ENCODE assay signal across 8 cellular contexts in genomic region chr19:53424968-53425597, GRCh38. TPM values are rescaled to one million over a fixed set of nuclear protein-coding genes. Genes with fewer than 3 reads are reported as not detected.
DNase-seq lines count a peak whose midpoint lies in the region; ATAC-seq, FAIRE-seq and TF ChIP-seq lines count a peak whose summit lies in the region.

No MANE protein-coding gene starts in this region.

- intact Hi-C loops in HepG2 (cut with micrococcal nuclease; ENCODE audit: unreplicated experiment), result loop anchor here (2.0 to 10.0 kb wide), 2 partner anchors 88 to 320 kb away; no protein-coding TSS in a partner anchor

- no peak overlapping the region for H3K4me2 ChIP-seq in HepG2 (ENCODE audit: low read depth, low read length)

- no peak overlapping the region for H3K9ac ChIP-seq in HepG2 (ENCODE audit: insufficient read depth, low read depth, low read length)

- peak; percentile 38 for DNase-seq in GM04504 (ENCODE audit: low read depth)
- peak; percentile 37 for DNase-seq in NCI-H2029 treated with DMSO at 0.1 percent for 48 hours (lab: John Stamatoyannopoulos, UW)
- DNase-seq in activated CD4-positive, alpha-beta T cell treated with anti-CD3 and anti-CD28 coated beads for 48 hours, result peak; percentile 77
- peak; percentile 76 for DNase-seq in coronary artery (ENCODE audit: low spot score)
- peak; percentile 67 for DNase-seq in HepG2 (ENCODE audit: low spot score)
- peak; percentile 52 to 59 for DNase-seq in stimulated activated CD4-positive, alpha-beta T cell treated with anti-CD3 and anti-CD28 coated beads, Interleukin-4, amount 100 ng/mL, for 48 hours (ENCODE audit: low read depth in 2 of 2)
- DNase-seq in GM19240 (ENCODE audit: insufficient read length, low spot score), result no peak
- DNase-seq in NCI-H2171 treated with DMSO at 0.1 percent for 48 hours (lab: John Stamatoyannopoulos, UW), result no peak

- no peaks in the 10 kb centered on the region for H3K36me3 ChIP-seq in HepG2 (replicated peaks in 1 of 2; ENCODE audit: control insufficient read depth in 1 of 2, insufficient read depth in 2 of 2, low read length in 2 of 2)

- TF ChIP-seq POLR2A in HepG2 (IDR thresholded peaks at IDR 0.05; ENCODE audit: insufficient read depth in 1 of 2, low read depth in 2 of 2, low read length in 2 of 2), result no peak

- no peak for TF ChIP-seq EP300 in HepG2 (IDR thresholded peaks at IDR 0.05; ENCODE audit: low read depth in 2 of 2, low read length in 2 of 2)
- TF ChIP-seq EP300 in HepG2 (CRISPR knock-in tag; IDR thresholded peaks at IDR 0.05; ENCODE audit: borderline replicate concordance), result no peak

- in situ Hi-C loops in HepG2 (cut with HindIII; ENCODE audit: extremely low pct_ligation_motif_present, low pct_unique_long_range_greater_than_20kb), result loop anchor here (5.0 kb wide), 1 partner anchor 87 kb away; no protein-coding TSS in a partner anchor

- H3K27me3 ChIP-seq in HepG2 (ENCODE audit: control insufficient read depth in 1 of 2, insufficient read depth in 2 of 2, low read length in 2 of 2), result no peaks in the 10 kb centered on the region

- WGBS in HepG2 (ENCODE audit: low lambda C conversion rate), result 35% methylated on average over 9 of the region's 9 CpGs

- FAIRE-seq in HepG2 (lab: Jason Lieb, UNC), result peak; percentile 75

- H3K27ac ChIP-seq in coronary artery (no peak overlapping the region), HepG2 (ENCODE audit: extremely low read length, insufficient read depth, low read length) (no peak overlapping the region)

- no peaks in the 10 kb centered on the region for H4K20me1 ChIP-seq in HepG2 (ENCODE audit: insufficient read depth, low read length)

- TF ChIP-seq RAD21 in HepG2 (CRISPR knock-in tag; IDR thresholded peaks at IDR 0.05), result peak; percentile 66

- no peak overlapping the region for H3K4me3 ChIP-seq in coronary artery
- no peak overlapping the region for H3K4me3 ChIP-seq in HepG2 (replicated peaks in 1 of 3; ENCODE audit: insufficient read depth in 1 of 3, low read depth in 2 of 3, low read length in 3 of 3)

- ATAC-seq in HepG2, result peak; percentile 86

- H3K79me2 ChIP-seq in HepG2 (ENCODE audit: insufficient read depth, low read length), result no peaks in the 10 kb centered on the region

- H3K4me1 ChIP-seq in HepG2 (ENCODE audit: insufficient read depth, low read length), result peaks cover 26% of the 10 kb centered on the region

- POLR2A ChIA-PET in HepG2 (lab: Yijun Ruan, JAX), result interaction anchor here (0.8 to 1.2 kb wide), 2 partner anchors 18 to 79 kb away, joined by 3 to 5 read pairs; no protein-coding TSS in a partner anchor

- CTCF ChIA-PET in HepG2 (lab: Yijun Ruan, JAX; ENCODE audit: low intra/inter-chr PET ratio, low total read pairs), result interaction anchor here (1.2 to 2.5 kb wide), 2 partner anchors 87 to 321 kb away, joined by 5 to 11 read pairs; no protein-coding TSS in a partner anchor

- TF ChIP-seq CTCF in coronary artery (IDR thresholded peaks at IDR 0.05) (peak; percentile 59), HepG2 (CRISPR knock-in tag; IDR thresholded peaks at IDR 0.05) (peak; percentile 94)

- H3K9me3 ChIP-seq in HepG2 (ENCODE audit: low read length), result no peaks in the 10 kb centered on the region

- no peak overlapping the region for H2AFZ ChIP-seq in HepG2 (ENCODE audit: low read length)

- no TSS peak for BruUV-seq in HepG2 (replicated peaks; lab: Mats Ljungman, UMichigan)

RNA-seq across cellular contexts. Expression of gene ZNF761, which starts 6.7 kb away (rescaled TPM):
- 16.2 and 20.8 TPM in 2 replicates for total RNA-seq in HepG2 (2016; rRNA removed; fragmentation: Illumina TruSeq; extraction: Trizol)
- total RNA-seq in HepG2 (2016; cell fraction: cytosol; rRNA removed; fragmentation: Illumina TruSeq; extraction: Trizol; ENCODE audit: low read depth), result 4.3 and 5.4 TPM in 2 replicates
- 15.5 and 20.2 TPM in 2 replicates for total RNA-seq in HepG2 (2016; cell fraction: insoluble cytoplasmic fraction; rRNA removed; fragmentation: Illumina TruSeq; extraction: Trizol)
- total RNA-seq in HepG2 (2016; cell fraction: membrane; rRNA removed; fragmentation: Illumina TruSeq; extraction: Trizol), result 8.0 and 9.4 TPM in 2 replicates
- 12.3 and 15.9 TPM in 2 replicates for total RNA-seq in HepG2 (2016; cell fraction: nucleus; rRNA removed; fragmentation: Illumina TruSeq; extraction: Trizol)
- polyA plus RNA-seq in HepG2 (2011; rRNA removed), result 11.6 and 12.0 TPM in 2 replicates
- polyA plus RNA-seq in HepG2 (2011; cell fraction: cytosol; rRNA removed), result 7.6 and 10.7 TPM in 2 replicates
- 11.5 and 13.2 TPM in 2 replicates for polyA plus RNA-seq in HepG2 (2011; cell fraction: nucleus; rRNA removed)
- polyA plus RNA-seq in HepG2 (2012), result 11.2 and 15.1 TPM in 2 replicates
- 3.3 and 3.7 TPM in 2 replicates for polyA plus RNA-seq in HepG2 (2016; cell fraction: cytosol; fragmentation: Illumina TruSeq; extraction: Trizol; ENCODE audit: low read depth)
- 12.8 and 13.8 TPM in 2 replicates for polyA plus RNA-seq in HepG2 (2016; cell fraction: insoluble cytoplasmic fraction; fragmentation: Illumina TruSeq; extraction: Trizol; ENCODE audit: low read depth)
- 4.2 TPM in 2 replicates for polyA plus RNA-seq in HepG2 (2016; cell fraction: membrane; fragmentation: Illumina TruSeq; extraction: Trizol; ENCODE audit: low read depth)
- polyA plus RNA-seq in HepG2 (2016; cell fraction: nucleus; fragmentation: Illumina TruSeq; extraction: Trizol; ENCODE audit: insufficient read depth, low read depth), result 29.0 and 29.2 TPM in 2 replicates
- polyA minus RNA-seq in HepG2 (2011; rRNA and poly(A)+ RNA removed; ENCODE audit: low replicate concordance), result 2.6 and 3.2 TPM in 2 replicates
- polyA minus RNA-seq in HepG2 (2011; cell fraction: cytosol; rRNA and poly(A)+ RNA removed), result 7.1 and 7.8 TPM in 2 replicates
- 20.2 and 28.2 TPM in 2 replicates for polyA minus RNA-seq in HepG2 (2011; cell fraction: nucleus; rRNA and poly(A)+ RNA removed)

RNA-seq across cellular contexts. Expression of gene ZNF765, which starts 30.1 kb away (rescaled TPM):
- 14.5 and 21.9 TPM in 2 replicates for total RNA-seq in HepG2 (2016; rRNA removed; fragmentation: Illumina TruSeq; extraction: Trizol)
- 1.3 and 1.5 TPM in 2 replicates for total RNA-seq in HepG2 (2016; cell fraction: cytosol; rRNA removed; fragmentation: Illumina TruSeq; extraction: Trizol; ENCODE audit: low read depth)
- 13.9 and 17.8 TPM in 2 replicates for total RNA-seq in HepG2 (2016; cell fraction: insoluble cytoplasmic fraction; rRNA removed; fragmentation: Illumina TruSeq; extraction: Trizol)
- 5.3 and 6.0 TPM in 2 replicates for total RNA-seq in HepG2 (2016; cell fraction: membrane; rRNA removed; fragmentation: Illumina TruSeq; extraction: Trizol)
- 14.6 and 16.6 TPM in 2 replicates for total RNA-seq in HepG2 (2016; cell fraction: nucleus; rRNA removed; fragmentation: Illumina TruSeq; extraction: Trizol)
- polyA plus RNA-seq in HepG2 (2011; rRNA removed), result 5.0 and 6.1 TPM in 2 replicates
- 1.9 and 2.4 TPM in 2 replicates for polyA plus RNA-seq in HepG2 (2011; cell fraction: cytosol; rRNA removed)
- 14.9 and 16.5 TPM in 2 replicates for polyA plus RNA-seq in HepG2 (2011; cell fraction: nucleus; rRNA removed)
- polyA plus RNA-seq in HepG2 (2012), result 4.5 and 4.9 TPM in 2 replicates
- polyA plus RNA-seq in HepG2 (2016; cell fraction: cytosol; fragmentation: Illumina TruSeq; extraction: Trizol; ENCODE audit: low read depth), result 0.31 and 0.52 TPM in 2 replicates
- 5.1 and 5.8 TPM in 2 replicates for polyA plus RNA-seq in HepG2 (2016; cell fraction: insoluble cytoplasmic fraction; fragmentation: Illumina TruSeq; extraction: Trizol; ENCODE audit: low read depth)
- polyA plus RNA-seq in HepG2 (2016; cell fraction: membrane; fragmentation: Illumina TruSeq; extraction: Trizol; ENCODE audit: low read depth), result 1.0 TPM in 2 replicates
- 9.1 and 9.4 TPM in 2 replicates for polyA plus RNA-seq in HepG2 (2016; cell fraction: nucleus; fragmentation: Illumina TruSeq; extraction: Trizol; ENCODE audit: insufficient read depth, low read depth)
- 7.5 and 7.6 TPM in 2 replicates for polyA minus RNA-seq in HepG2 (2011; rRNA and poly(A)+ RNA removed; ENCODE audit: low replicate concordance)
- polyA minus RNA-seq in HepG2 (2011; cell fraction: cytosol; rRNA and poly(A)+ RNA removed), result 4.0 and 4.8 TPM in 2 replicates
- polyA minus RNA-seq in HepG2 (2011; cell fraction: nucleus; rRNA and poly(A)+ RNA removed), result 31.7 and 43.5 TPM in 2 replicates

RNA-seq across cellular contexts. Expression of gene ZNF813, which starts 42.5 kb away (rescaled TPM):
- total RNA-seq in HepG2 (2016; rRNA removed; fragmentation: Illumina TruSeq; extraction: Trizol), result 8.9 and 14.9 TPM in 2 replicates
- 1.1 and 1.4 TPM in 2 replicates for total RNA-seq in HepG2 (2016; cell fraction: cytosol; rRNA removed; fragmentation: Illumina TruSeq; extraction: Trizol; ENCODE audit: low read depth)
- total RNA-seq in HepG2 (2016; cell fraction: insoluble cytoplasmic fraction; rRNA removed; fragmentation: Illumina TruSeq; extraction: Trizol), result 8.8 and 14.9 TPM in 2 replicates
- 3.2 and 4.2 TPM in 2 replicates for total RNA-seq in HepG2 (2016; cell fraction: membrane; rRNA removed; fragmentation: Illumina TruSeq; extraction: Trizol)
- 5.5 and 7.5 TPM in 2 replicates for total RNA-seq in HepG2 (2016; cell fraction: nucleus; rRNA removed; fragmentation: Illumina TruSeq; extraction: Trizol)
- polyA plus RNA-seq in HepG2 (2011; rRNA removed), result 2.1 TPM in 2 replicates
- 1.1 and 1.5 TPM in 2 replicates for polyA plus RNA-seq in HepG2 (2011; cell fraction: cytosol; rRNA removed)
- 1.0 and 1.4 TPM in 2 replicates for polyA plus RNA-seq in HepG2 (2011; cell fraction: nucleus; rRNA removed)
- 3.8 and 4.9 TPM in 2 replicates for polyA plus RNA-seq in HepG2 (2012)
- 0.29 and 0.35 TPM in 2 replicates for polyA plus RNA-seq in HepG2 (2016; cell fraction: cytosol; fragmentation: Illumina TruSeq; extraction: Trizol; ENCODE audit: low read depth)
- polyA plus RNA-seq in HepG2 (2016; cell fraction: insoluble cytoplasmic fraction; fragmentation: Illumina TruSeq; extraction: Trizol; ENCODE audit: low read depth), result 5.3 and 5.6 TPM in 2 replicates
- 1.1 and 1.2 TPM in 2 replicates for polyA plus RNA-seq in HepG2 (2016; cell fraction: membrane; fragmentation: Illumina TruSeq; extraction: Trizol; ENCODE audit: low read depth)
- polyA plus RNA-seq in HepG2 (2016; cell fraction: nucleus; fragmentation: Illumina TruSeq; extraction: Trizol; ENCODE audit: insufficient read depth, low read depth), result 4.8 and 5.5 TPM in 2 replicates
- 0.65 and 1.8 TPM in 2 replicates for polyA minus RNA-seq in HepG2 (2011; rRNA and poly(A)+ RNA removed; ENCODE audit: low replicate concordance)
- polyA minus RNA-seq in HepG2 (2011; cell fraction: cytosol; rRNA and poly(A)+ RNA removed), result 4.2 and 5.5 TPM in 2 replicates
- polyA minus RNA-seq in HepG2 (2011; cell fraction: nucleus; rRNA and poly(A)+ RNA removed), result 8.0 and 8.1 TPM in 2 replicates

RNA-seq across cellular contexts. Expression of gene ZNF525, which starts 59.6 kb away (rescaled TPM):
- total RNA-seq in HepG2 (2016; rRNA removed; fragmentation: Illumina TruSeq; extraction: Trizol), result 8.7 and 9.9 TPM in 2 replicates
- total RNA-seq in HepG2 (2016; cell fraction: cytosol; rRNA removed; fragmentation: Illumina TruSeq; extraction: Trizol; ENCODE audit: low read depth), result 2.1 and 3.8 TPM in 2 replicates
- 8.7 and 9.3 TPM in 2 replicates for total RNA-seq in HepG2 (2016; cell fraction: insoluble cytoplasmic fraction; rRNA removed; fragmentation: Illumina TruSeq; extraction: Trizol)
- total RNA-seq in HepG2 (2016; cell fraction: membrane; rRNA removed; fragmentation: Illumina TruSeq; extraction: Trizol), result 7.5 and 9.9 TPM in 2 replicates
- total RNA-seq in HepG2 (2016; cell fraction: nucleus; rRNA removed; fragmentation: Illumina TruSeq; extraction: Trizol), result 8.5 and 10.7 TPM in 2 replicates
- polyA plus RNA-seq in HepG2 (2011; rRNA removed), result 2.8 and 3.4 TPM in 2 replicates
- polyA plus RNA-seq in HepG2 (2011; cell fraction: cytosol; rRNA removed), result 0.72 and 0.95 TPM in 2 replicates
- polyA plus RNA-seq in HepG2 (2011; cell fraction: nucleus; rRNA removed), result 2.3 and 3.4 TPM in 2 replicates
- 2.1 and 3.1 TPM in 2 replicates for polyA plus RNA-seq in HepG2 (2012)
- polyA plus RNA-seq in HepG2 (2016; cell fraction: cytosol; fragmentation: Illumina TruSeq; extraction: Trizol; ENCODE audit: low read depth), result 0.43 and 0.53 TPM in 2 replicates
- polyA plus RNA-seq in HepG2 (2016; cell fraction: insoluble cytoplasmic fraction; fragmentation: Illumina TruSeq; extraction: Trizol; ENCODE audit: low read depth), result 2.8 and 3.3 TPM in 2 replicates
- polyA plus RNA-seq in HepG2 (2016; cell fraction: membrane; fragmentation: Illumina TruSeq; extraction: Trizol; ENCODE audit: low read depth), result 0.96 and 1.3 TPM in 2 replicates
- polyA plus RNA-seq in HepG2 (2016; cell fraction: nucleus; fragmentation: Illumina TruSeq; extraction: Trizol; ENCODE audit: insufficient read depth, low read depth), result 6.7 and 8.5 TPM in 2 replicates
- 1.5 and 3.8 TPM in 2 replicates for polyA minus RNA-seq in HepG2 (2011; rRNA and poly(A)+ RNA removed; ENCODE audit: low replicate concordance)
- polyA minus RNA-seq in HepG2 (2011; cell fraction: cytosol; rRNA and poly(A)+ RNA removed), result 2.3 and 2.6 TPM in 2 replicates
- polyA minus RNA-seq in HepG2 (2011; cell fraction: nucleus; rRNA and poly(A)+ RNA removed), result 9.1 and 11.7 TPM in 2 replicates

Comparison
In these comparisons a context has a peak if more than half of its experiments do, and no peak if none do; other contexts are left out.
1. DNase-seq: peak in GM04504 (single experiment), NCI-H2029 treated with DMSO at 0.1 percent for 48 hours (single experiment), activated CD4-positive, alpha-beta T cell treated with anti-CD3 and anti-CD28 coated beads for 48 hours (single experiment), coronary artery (single experiment), HepG2 (single experiment) and stimulated activated CD4-positive, alpha-beta T cell treated with anti-CD3 and anti-CD28 coated beads, Interleukin-4, amount 100 ng/mL, for 48 hours (2 of 2); none in GM19240 (single experiment) and NCI-H2171 treated with DMSO at 0.1 percent for 48 hours (single experiment).